In genomic region chr2:15620857-15621471, GRCh38 we compare ENCODE assay signal across 6 cellular contexts.
"Had no signal": no experiment of that assay in that cellular context is flagged by ENCODE, and none has a peak within 500 bp of the region (broad histone marks: within the 10 kb centered on the region; RNA-seq: fewer than 3 reads in every experiment).

No MANE protein-coding gene starts in this region.

- H3K4me3 ChIP-seq: GM12878 had no signal

- FAIRE-seq: GM12878, GM12891, GM12892, GM18507, GM19239 had no signal

- DNase-seq: GF-D8 had no signal
